In the genomic region with DNA sequence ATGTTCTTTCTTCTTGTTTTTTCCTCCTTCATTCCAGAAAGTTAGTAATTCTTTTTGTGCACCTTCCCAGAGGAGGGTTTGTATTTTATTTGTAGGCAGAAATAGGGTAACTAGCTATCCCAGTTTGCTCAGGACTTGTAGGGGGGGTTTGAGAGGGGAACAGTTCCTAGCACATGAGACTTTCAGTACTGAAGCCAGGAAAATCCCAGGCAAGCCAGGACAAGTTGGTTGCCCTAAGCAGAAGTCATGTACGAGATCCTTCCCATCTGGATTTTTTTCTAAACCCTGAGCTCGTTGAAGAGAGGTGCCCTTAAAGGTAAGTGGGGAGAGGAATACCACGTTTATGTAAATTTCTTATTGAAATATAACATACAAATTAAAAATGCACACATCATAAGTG, we compare ENCODE assay signal across 18 cellular contexts.
"Had no signal": no experiment of that assay in that cellular context is flagged by ENCODE, and none has a peak within 500 bp of the region (broad histone marks: within the 10 kb centered on the region; RNA-seq: fewer than 3 reads in every experiment).

No MANE protein-coding gene starts in this region.

- H3K4me1 ChIP-seq: gastrocnemius medialis, suprapubic skin, upper lobe of left lung had no signal

- H3K4me1 Mint-ChIP-seq: T-helper 17 cell had no signal

- H3K9me3 ChIP-seq: gastrocnemius medialis, heart right ventricle, suprapubic skin, upper lobe of left lung had no signal

- H3K36me3 ChIP-seq: gastrocnemius medialis, heart right ventricle, suprapubic skin, upper lobe of left lung had no signal

- DNase-seq: activated CD4-positive, alpha-beta T cell treated with anti-CD3 and anti-CD28 coated beads, Interleukin-2, amount 10 ng/mL, durations not matched to agents 7 days and 5 days; activated naive CD4-positive, alpha-beta T cell treated with anti-CD3 and anti-CD28 coated beads for 36 hours; activated naive CD8-positive, alpha-beta T cell treated with anti-CD3 and anti-CD28 coated beads, Interleukin-2, amount 50 U/mL, for 24 hours; dermis blood vessel endothelial cell; effector memory CD8-positive, alpha-beta T cell; gastrocnemius medialis; heart right ventricle; natural killer cell; posterior cingulate gyrus; right cardiac atrium; small intestine; stimulated activated CD4-positive, alpha-beta T cell treated with anti-CD3 and anti-CD28 coated beads, Interleukin-4, amount 100 ng/mL, for 4 hours; stimulated activated CD8-positive, alpha-beta memory T cell treated with anti-CD3 and anti-CD28 coated beads, Interleukin-4, amount 100 ng/mL, for 48 hours; T-helper 17 cell; upper lobe of left lung had no signal

- H3K4me3 Mint-ChIP-seq: activated CD4-positive, alpha-beta T cell treated with anti-CD3 and anti-CD28 coated beads, Interleukin-2, amount 10 ng/mL, durations not matched to agents 7 days and 5 days; activated naive CD4-positive, alpha-beta T cell treated with anti-CD3 and anti-CD28 coated beads for 36 hours; activated naive CD8-positive, alpha-beta T cell treated with anti-CD3 and anti-CD28 coated beads, Interleukin-2, amount 50 U/mL, for 24 hours; effector memory CD8-positive, alpha-beta T cell; natural killer cell; stimulated activated naive CD8-positive, alpha-beta T cell treated with anti-CD3 and anti-CD28 coated beads, Interleukin-15, Interleukin-2, amounts not matched to agents 100 ng/mL and 50 ng/mL, for 24 hours; T-helper 17 cell had no signal

- H3K27me3 Mint-ChIP-seq: activated naive CD8-positive, alpha-beta T cell treated with anti-CD3 and anti-CD28 coated beads, Interleukin-2, amount 50 U/mL, for 24 hours; T-helper 17 cell had no signal

- H3K9me3 Mint-ChIP-seq: activated CD4-positive, alpha-beta T cell treated with anti-CD3 and anti-CD28 coated beads, Interleukin-2, amount 10 ng/mL, durations not matched to agents 7 days and 5 days; activated naive CD4-positive, alpha-beta T cell treated with anti-CD3 and anti-CD28 coated beads for 36 hours; activated naive CD8-positive, alpha-beta T cell treated with anti-CD3 and anti-CD28 coated beads, Interleukin-2, amount 50 U/mL, for 24 hours; activated T-helper 2 cell treated with anti-CD3 and anti-CD28 coated beads, Interferon-gamma antibody, Interleukin-2, Interleukin-4, amounts not matched to agents 10 μg/mL and 5 μg/mL and 100 μg/mL, durations not matched to agents 14 hours and 24 hours and 36 hours; effector memory CD8-positive, alpha-beta T cell; natural killer cell; stimulated activated naive CD8-positive, alpha-beta T cell treated with anti-CD3 and anti-CD28 coated beads, Interleukin-15, Interleukin-2, amounts not matched to agents 100 ng/mL and 50 ng/mL, for 24 hours had no signal

- H3K36me3 Mint-ChIP-seq: natural killer cell had no signal

- H3K27ac ChIP-seq: gastrocnemius medialis, heart right ventricle, suprapubic skin, upper lobe of left lung had no signal

- H3K4me3 ChIP-seq: gastrocnemius medialis, heart right ventricle, suprapubic skin, upper lobe of left lung had no signal

- ATAC-seq: activated naive CD8-positive, alpha-beta T cell treated with anti-CD3 and anti-CD28 coated beads, Interleukin-2, amount 50 U/mL, for 24 hours; effector memory CD8-positive, alpha-beta T cell; gastrocnemius medialis; heart right ventricle; natural killer cell; right cardiac atrium; T-helper 17 cell had no signal

- H3K27me3 ChIP-seq: suprapubic skin, upper lobe of left lung had no signal

- H3K27ac Mint-ChIP-seq: activated CD4-positive, alpha-beta T cell treated with anti-CD3 and anti-CD28 coated beads, Interleukin-2, amount 10 ng/mL, durations not matched to agents 7 days and 5 days; activated naive CD4-positive, alpha-beta T cell treated with anti-CD3 and anti-CD28 coated beads for 36 hours; activated naive CD8-positive, alpha-beta T cell treated with anti-CD3 and anti-CD28 coated beads, Interleukin-2, amount 50 U/mL, for 24 hours; activated T-helper 2 cell treated with anti-CD3 and anti-CD28 coated beads, Interferon-gamma antibody, Interleukin-2, Interleukin-4, amounts not matched to agents 10 μg/mL and 5 μg/mL and 100 μg/mL, durations not matched to agents 14 hours and 24 hours and 36 hours; natural killer cell; stimulated activated naive CD8-positive, alpha-beta T cell treated with anti-CD3 and anti-CD28 coated beads, Interleukin-15, Interleukin-2, amounts not matched to agents 100 ng/mL and 50 ng/mL, for 24 hours; T-helper 17 cell had no signal

- FAIRE-seq: small intestine had no signal
